8 cellular contexts compared by ENCODE assay signal in the genomic region with DNA sequence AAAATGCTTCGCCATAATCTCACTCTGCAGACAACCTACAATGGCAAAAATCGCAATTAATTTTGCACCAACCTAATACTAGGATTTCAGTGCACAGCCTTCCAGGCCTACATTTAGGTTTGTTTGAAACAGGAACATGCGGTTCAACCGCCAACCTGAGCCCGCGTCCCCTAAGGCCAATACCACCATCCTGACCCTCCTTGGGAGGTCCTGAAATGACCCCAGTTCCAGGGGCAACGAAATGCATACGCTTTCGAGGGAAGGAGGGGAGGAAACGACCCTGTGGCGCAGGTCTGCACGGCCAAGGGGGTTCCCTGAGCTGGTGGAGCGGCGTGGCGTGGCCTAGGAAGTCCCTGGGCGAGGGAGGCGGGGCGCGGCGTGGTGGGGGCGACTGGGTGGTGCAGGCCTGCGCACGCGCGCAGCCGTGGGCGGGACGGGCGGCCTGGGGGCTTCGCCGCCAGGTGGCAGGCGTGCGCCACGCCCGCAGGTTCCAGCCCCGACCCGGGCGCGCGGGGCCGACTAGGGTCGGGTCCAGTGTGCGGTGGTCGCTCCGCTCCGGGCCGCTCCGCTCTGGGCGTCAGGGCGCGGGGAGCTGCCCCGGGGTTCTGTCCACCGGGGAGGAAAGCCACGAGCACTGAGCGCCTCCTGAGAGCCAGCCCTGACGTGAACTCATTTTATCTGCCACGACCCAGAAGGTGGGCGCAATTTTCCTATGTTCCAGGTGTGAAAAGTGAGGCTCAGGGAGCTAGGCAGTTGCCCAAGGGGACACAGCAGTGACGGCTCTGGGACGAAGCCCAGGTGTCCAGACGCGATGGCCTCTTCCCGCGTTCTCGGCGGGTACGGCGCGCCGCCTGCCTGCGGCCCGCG.
DNase-seq lines count a peak whose midpoint lies in the region; ATAC-seq and TF ChIP-seq lines count a peak whose summit lies in the region.

No MANE protein-coding gene starts in this region.

- TF ChIP-seq POLR2A in NB4 (IDR thresholded peaks at IDR 0.05; ENCODE audit: extremely low read depth, insufficient read length), result peak; percentile 50

- intact Hi-C loops in heart right ventricle (cut with DNase I), result loop anchor here (1.0 to 10.0 kb wide), 16 partner anchors 104 to 977 kb away; partner anchors contain the start of gene ADM (in 5 of the 10)

- peak overlapping the region; percentile 62 for H3K4me3 ChIP-seq in NB4 (ENCODE audit: low read depth, low read length)
- H3K4me3 ChIP-seq in adipocyte (ENCODE audit: low read length), result peak overlapping the region; percentile 80
- peak overlapping the region; percentile 50 to 86 (median 74) for H3K4me3 ChIP-seq in heart right ventricle
- H3K4me3 ChIP-seq in urinary bladder (ENCODE audit: low read depth, low read length), result peak overlapping the region; percentile 58

- peak overlapping the region; percentile 96 for H3K9ac ChIP-seq in adipocyte (ENCODE audit: low read length)

- H3K4me1 ChIP-seq in adipocyte (ENCODE audit: control insufficient read depth, insufficient read depth, low read length) (peaks cover 61% of the 10 kb centered on the region), heart right ventricle (peaks cover 14 to 76% (median 53%) of the 10 kb centered on the region in 9 donors), urinary bladder (ENCODE audit: insufficient read depth) (no peaks in the 10 kb centered on the region)

- DNase-seq in GM10266 (ENCODE audit: extremely low spot score) (peak; percentile 97), HEK293T (ENCODE audit: extremely low spot score) (peak; percentile 96), NB4 (ENCODE audit: low read depth) (peak; percentile 94), SW480 (ENCODE audit: low spot score) (peak; percentile 71), adipocyte (ENCODE audit: low read depth) (peak; percentile 91), heart right ventricle (peak; percentile 89 to 92), progenitor cell of endocrine pancreas (ENCODE audit: low spot score, unreplicated experiment) (peak; percentile 84)

- CTCF ChIA-PET in HEK293T (lab: Yijun Ruan, JAX), result interaction anchor here (0.6 to 1.0 kb wide), 7 partner anchors 9 to 566 kb away, joined by 3 to 7 read pairs (median 3); no protein-coding TSS in a partner anchor

- POLR2A ChIA-PET in HEK293T (lab: Yijun Ruan, JAX), result interaction anchor here (0.8 to 2.0 kb wide), 8 partner anchors 44 to 609 kb away, joined by 3 to 14 read pairs (median 3); partner anchors contain the start of genes ADM and ZNF143

- no peaks in the 10 kb centered on the region for H3K36me3 ChIP-seq in adipocyte (ENCODE audit: control insufficient read depth, insufficient read depth, low read length, severe bottlenecking)
- H3K36me3 ChIP-seq in heart right ventricle, result no peaks in the 10 kb centered on the region
- H3K36me3 ChIP-seq in urinary bladder (ENCODE audit: insufficient read depth), result no peaks in the 10 kb centered on the region

- H3K9me3 ChIP-seq in adipocyte (ENCODE audit: control insufficient read depth, low read length), result no peaks in the 10 kb centered on the region
- H3K9me3 ChIP-seq in heart right ventricle, result no peaks in the 10 kb centered on the region

- H3K9me3 Mint-ChIP-seq in progenitor cell of endocrine pancreas (ENCODE audit: low read depth), result no peaks in the 10 kb centered on the region

- H3K4me3 Mint-ChIP-seq in progenitor cell of endocrine pancreas (ENCODE audit: low read depth), result peak overlapping the region; percentile 76

- peak; percentile 92 for TF ChIP-seq CTCF in GM10266 (IDR thresholded peaks at IDR 0.05; ENCODE audit: control insufficient read depth, insufficient read depth, low read depth, missing control alignments)
- TF ChIP-seq CTCF in NB4 (IDR thresholded peaks at IDR 0.05; ENCODE audit: low read depth, low read length), result peak; percentile 12
- TF ChIP-seq CTCF in heart right ventricle (IDR thresholded peaks at IDR 0.05), result peak; percentile 69 to 96 (median 91)
- TF ChIP-seq CTCF in progenitor cell of endocrine pancreas (IDR thresholded peaks at IDR 0.05; ENCODE audit: unreplicated experiment), result peak; percentile 97

- H3K27ac ChIP-seq in heart right ventricle, result peak overlapping the region; percentile 57 to 97 (median 94)
- peak overlapping the region; percentile 88 for H3K27ac ChIP-seq in urinary bladder (ENCODE audit: low read depth)

- no peaks in the 10 kb centered on the region for H3K27me3 Mint-ChIP-seq in progenitor cell of endocrine pancreas

- WGBS in heart right ventricle, 2 donors, result 4% methylated on average over 69 to 73 of the region's 73 CpGs
- WGBS in urinary bladder, result 4% methylated on average over 73 of the region's 73 CpGs

- no peaks in the 10 kb centered on the region for H3K27me3 ChIP-seq in adipocyte (replicated peaks; ENCODE audit: control insufficient read depth, insufficient read depth, low read length)
- no peaks in the 10 kb centered on the region for H3K27me3 ChIP-seq in heart right ventricle

- peak; percentile 52 to 89 (median 75) for ATAC-seq in heart right ventricle

- peaks cover 13% of the 10 kb centered on the region for H3K4me1 Mint-ChIP-seq in progenitor cell of endocrine pancreas (ENCODE audit: low read depth)

- peak overlapping the region; percentile 69 for H3K27ac Mint-ChIP-seq in progenitor cell of endocrine pancreas

- no peaks in the 10 kb centered on the region for H3K36me3 Mint-ChIP-seq in progenitor cell of endocrine pancreas (ENCODE audit: insufficient read depth)

TF ChIP-seq in HEK293T, 16 proteins besides CTCF, POLR2A, EP300 and RAD21:
- TF ChIP-seq FOXM1 (IDR thresholded peaks at IDR 0.05; ENCODE audit: borderline replicate concordance), result peak; percentile 38; the same call in 1 of the 2 replicates
- TF ChIP-seq CTBP1 (IDR thresholded peaks at IDR 0.05; ENCODE audit: borderline replicate concordance), result no peak
- TF ChIP-seq ARNT (IDR thresholded peaks at IDR 0.05), result 0 out of 2 replicates have a peak, but pooled peaks have one; percentile 42
- no peak for TF ChIP-seq HDGF (IDR thresholded peaks at IDR 0.05; ENCODE audit: borderline replicate concordance)

Comparison
In these comparisons a context has a peak if more than half of its experiments do, and no peak if none do; other contexts are left out.
1. Peak in every context shown above with its lines: DNase-seq, ATAC-seq, H3K4me3 ChIP-seq and H3K27ac ChIP-seq.
2. CTCF ChIP-seq: peak in every context shown above with its lines; median percentile 97 in progenitor cell of endocrine pancreas; 92 in GM10266; 91 in heart right ventricle; 12 in NB4.